In genomic region chrX:108313662-108314061, GRCh38 we compare ENCODE assay signal across 23 cellular contexts.
DNase-seq lines count a peak whose midpoint lies in the region; ATAC-seq and TF ChIP-seq lines count a peak whose summit lies in the region.
"Had no signal": no experiment of that assay in that cellular context is flagged by ENCODE, and none has a peak within 500 bp of the region (broad histone marks: within the 10 kb centered on the region; RNA-seq: fewer than 3 reads in every experiment).

No MANE protein-coding gene starts in this region.

- H3K4me1 ChIP-seq in esophagus muscularis mucosa, result peaks cover 3 to 18% (median 6%) of the 10 kb centered on the region in 4 donors
- H3K4me1 ChIP-seq: ascending aorta, vagina had no signal

- no peaks in the 10 kb centered on the region for H3K9me3 ChIP-seq in esophagus muscularis mucosa
- H3K9me3 ChIP-seq: ascending aorta, gastrocnemius medialis, vagina had no signal

- intact Hi-C loops in esophagus muscularis mucosa (cut with DNase I), result no loop called here

- H3K27ac ChIP-seq in RWPE1 (no peak overlapping the region), esophagus muscularis mucosa (replicated peaks in 1 of 4) (peak overlapping the region; percentile 23 to 72 (median 48))
- H3K27ac ChIP-seq: ascending aorta, dorsolateral prefrontal cortex, skin epidermis, vagina had no signal

- H3K27me3 ChIP-seq in esophagus muscularis mucosa, result no peaks in the 10 kb centered on the region
- H3K27me3 ChIP-seq: ascending aorta, vagina had no signal

- H3K36me3 ChIP-seq in esophagus muscularis mucosa, result no peaks in the 10 kb centered on the region
- H3K36me3 ChIP-seq: ascending aorta, gastrocnemius medialis, vagina had no signal

- TF ChIP-seq CTCF in RWPE1 (conservative IDR thresholded peaks at IDR 0.05; ENCODE audit: low read depth) (no peak), esophagus muscularis mucosa (IDR thresholded peaks at IDR 0.05) (no peak)

- 64% methylated on average over 1 of the region's 1 CpG for WGBS in esophagus muscularis mucosa

- DNase-seq in HCEC 1CT (peak; percentile 62), RWPE1 (ENCODE audit: low spot score) (peak; percentile 38), esophagus muscularis mucosa (ENCODE audit: extremely low spot score) (no peak), renal cortical epithelial cell (ENCODE audit: low read depth) (peak; percentile 28), DMS 273 treated with DMSO at 0.1 percent for 48 hours (lab: John Stamatoyannopoulos, UW) (no peak), NCI-H524 (lab: John Stamatoyannopoulos, UW) (no peak)
- DNase-seq: activated CD4-positive, alpha-beta T cell treated with anti-CD3 and anti-CD28 coated beads for 36 hours; activated CD8-positive, alpha-beta memory T cell treated with anti-CD3 and anti-CD28 coated beads for 24 hours; activated gamma-delta T cell; activated naive CD8-positive, alpha-beta T cell treated with anti-CD3 and anti-CD28 coated beads, Interleukin-2, amount 10 ng/mL, durations not matched to agents 7 days and 5 days; CD8-positive, alpha-beta T cell; dorsolateral prefrontal cortex; KG1; midbrain; naive thymus-derived CD4-positive, alpha-beta T cell; NCI-H2107; T-helper 2 cell had no signal

- no peak for TF ChIP-seq POLR2A in esophagus muscularis mucosa (IDR thresholded peaks at IDR 0.05; ENCODE audit: low read depth)

- POLR2A ChIA-PET in RWPE1 (lab: Yijun Ruan, JAX; ENCODE audit: low non-redundant PET), result no interaction called here

- TF ChIP-seq EP300 in esophagus muscularis mucosa (IDR thresholded peaks at IDR 0.05), result no peak

- ATAC-seq in GM18502 (IDR thresholded peaks at IDR 0.05; ENCODE audit: poor library complexity, unreplicated experiment), result no peak
- ATAC-seq in activated CD4-positive, CD25-positive, alpha-beta regulatory T cell treated with anti-CD3 and anti-CD28 coated beads, Interleukin-2, amount 50 U/mL, for 24 hours, result no peak
- ATAC-seq: activated CD4-positive, alpha-beta T cell treated with anti-CD3 and anti-CD28 coated beads for 36 hours; CD8-positive, alpha-beta T cell; naive thymus-derived CD4-positive, alpha-beta T cell had no signal

- CTCF ChIA-PET in RWPE1 (lab: Yijun Ruan, JAX), result no interaction called here

- H3K4me3 ChIP-seq in esophagus muscularis mucosa, result no peak overlapping the region
- H3K4me3 ChIP-seq: ascending aorta, dorsolateral prefrontal cortex, gastrocnemius medialis, skin epidermis, vagina had no signal

Comparison
In these comparisons a context has a peak if more than half of its experiments do, and no peak if none do; other contexts are left out.
1. DNase-seq: peak in HCEC 1CT (single experiment), RWPE1 (single experiment) and renal cortical epithelial cell (single experiment); none in esophagus muscularis mucosa (single experiment), DMS 273 treated with DMSO at 0.1 percent for 48 hours (single experiment) and NCI-H524 (0 of 2).